In genomic region chr3:129183569-129184395, GRCh38 we compare ENCODE assay signal across 8 cellular contexts. TPM values are rescaled to one million over a fixed set of nuclear protein-coding genes. Genes with fewer than 3 reads are reported as not detected.
A peak's percentile ranks its signal among the peaks of the same experiment; 100 is the strongest.
DNase-seq lines count a peak whose midpoint lies in the region; ATAC-seq and TF ChIP-seq lines count a peak whose summit lies in the region.

Gene CNBP, minus strand, starts transcription at chr3:129183896. Its CDS starts 12,139 bp downstream, at chr3:129171757.

- peak in 1 of 2 experiments; percentile 20; a peak in 1 of 4 replicates for TF ChIP-seq EP300 in SK-N-SH (IDR thresholded peaks at IDR 0.05; ENCODE audit: borderline replicate concordance in 1 of 2, low read depth in 1 of 2, low read length in 1 of 2)

- CTCF ChIA-PET in SK-N-SH (lab: Yijun Ruan, JAX) = interaction anchor here (3.2 kb wide), 1 partner anchor 62 kb away, joined by 17 read pairs; no protein-coding TSS in a partner anchor

- peak; percentile 95 for ATAC-seq in HG02588 (IDR thresholded peaks at IDR 0.05; ENCODE audit: unreplicated experiment)

- no peaks in the 10 kb centered on the region for H3K9me3 ChIP-seq in SK-N-SH

- H3F3A ChIP-seq in SK-N-SH (replicated peaks; ENCODE audit: insufficient read depth) = peaks cover 13% of the 10 kb centered on the region

- H3K9ac ChIP-seq in SK-N-SH = peak within 1 kb of the TSS; percentile 98

- peak within 1 kb of the TSS; percentile 87 for H2AFZ ChIP-seq in SK-N-SH (ENCODE audit: low read depth)

- no peaks in the 10 kb centered on the region for H3K27me3 ChIP-seq in SK-N-SH (ENCODE audit: insufficient read depth)

- peaks cover 12 to 20% of the 10 kb centered on the region in 2 experiments for H3K36me3 ChIP-seq in SK-N-SH (replicated peaks in 1 of 2; ENCODE audit: control insufficient read depth in 1 of 2, insufficient read depth in 2 of 2, low read length in 1 of 2)

- H4K20me1 ChIP-seq in SK-N-SH (ENCODE audit: insufficient read depth) = peaks cover 42% of the 10 kb centered on the region

- H3K4me3 ChIP-seq in GM08714 (ENCODE audit: low read length) (peak within 1 kb of the TSS; percentile 92), SK-N-SH (ENCODE audit: low read depth in 2 of 2, low read length in 1 of 2) (peak within 1 kb of the TSS; percentile 83 to 87)

- H3K79me2 ChIP-seq in SK-N-SH (ENCODE audit: insufficient read depth) = peaks cover 75% of the 10 kb centered on the region

- H3K9me2 ChIP-seq in SK-N-SH = no peaks in the 10 kb centered on the region

- no peak for TF ChIP-seq CTCF in SK-N-SH (IDR thresholded peaks at IDR 0.05)

- no peak for TF ChIP-seq RAD21 in SK-N-SH (IDR thresholded peaks at IDR 0.05; ENCODE audit: low read length)

- DNase-seq in NCI-H1092 (lab: John Stamatoyannopoulos, UW) (peak; percentile 92), SK-N-SH (peak; percentile 98), germinal center (ENCODE audit: low spot score) (peak; percentile 99), nucleus accumbens (lab: John Stamatoyannopoulos, UW) (peak in 55 of 56 donors; percentile 51 to 96 (median 87)), superior temporal gyrus (ENCODE audit: extremely low spot score) (peak; percentile 96)
- peak; percentile 94 for DNase-seq in activated naive CD4-positive, alpha-beta T cell treated with anti-CD3 and anti-CD28 coated beads, Interleukin-2, amount 50 U/mL, for 16 hours

- H3K4me1 ChIP-seq in SK-N-SH (ENCODE audit: control insufficient read depth in 1 of 2, insufficient read depth in 2 of 2, low read depth in 1 of 2, low read length in 1 of 2) = peaks cover 6 to 20% of the 10 kb centered on the region in 2 experiments; a peak in 3 of 4 replicates

- POLR2A ChIA-PET in SK-N-SH (lab: Yijun Ruan, JAX) = interaction anchor here (0.6 to 1.1 kb wide), 4 partner anchors 22 to 132 kb away, joined by 3 to 4 read pairs (median 4); partner anchors contain the start of gene COPG1

- peak within 1 kb of the TSS; percentile 90 for H3K4me2 ChIP-seq in SK-N-SH

- peak within 1 kb of the TSS; percentile 89 to 92 for H3K27ac ChIP-seq in SK-N-SH (ENCODE audit: low read depth in 2 of 2, low read length in 1 of 2)

- WGBS in SK-N-SH (ENCODE audit: low lambda C conversion rate) = 0% methylated on average over 26 of the region's 83 CpGs

TF ChIP-seq in SK-N-SH, 30 proteins besides CTCF, POLR2A, EP300 and RAD21 (continues in another document):
- TF ChIP-seq NFIC (IDR thresholded peaks at IDR 0.05; ENCODE audit: borderline replicate concordance) = no peak
- TF ChIP-seq, protein P1, sequence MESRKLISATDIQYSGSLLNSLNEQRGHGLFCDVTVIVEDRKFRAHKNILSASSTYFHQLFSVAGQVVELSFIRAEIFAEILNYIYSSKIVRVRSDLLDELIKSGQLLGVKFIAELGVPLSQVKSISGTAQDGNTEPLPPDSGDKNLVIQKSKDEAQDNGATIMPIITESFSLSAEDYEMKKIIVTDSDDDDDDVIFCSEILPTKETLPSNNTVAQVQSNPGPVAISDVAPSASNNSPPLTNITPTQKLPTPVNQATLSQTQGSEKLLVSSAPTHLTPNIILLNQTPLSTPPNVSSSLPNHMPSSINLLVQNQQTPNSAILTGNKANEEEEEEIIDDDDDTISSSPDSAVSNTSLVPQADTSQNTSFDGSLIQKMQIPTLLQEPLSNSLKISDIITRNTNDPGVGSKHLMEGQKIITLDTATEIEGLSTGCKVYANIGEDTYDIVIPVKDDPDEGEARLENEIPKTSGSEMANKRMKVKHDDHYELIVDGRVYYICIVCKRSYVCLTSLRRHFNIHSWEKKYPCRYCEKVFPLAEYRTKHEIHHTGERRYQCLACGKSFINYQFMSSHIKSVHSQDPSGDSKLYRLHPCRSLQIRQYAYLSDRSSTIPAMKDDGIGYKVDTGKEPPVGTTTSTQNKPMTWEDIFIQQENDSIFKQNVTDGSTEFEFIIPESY (IDR thresholded peaks at IDR 0.05; ENCODE audit: borderline replicate concordance, low read depth) = no peak
- no peak for TF ChIP-seq EZH2phosphoT487 (IDR thresholded peaks at IDR 0.05; ENCODE audit: borderline replicate concordance, low read depth)
- TF ChIP-seq GATA2 (CRISPR knock-in tag; IDR thresholded peaks at IDR 0.05) = no peak; the same call in 1 of the 2 replicates
- no peak for TF ChIP-seq USF2 (IDR thresholded peaks at IDR 0.05; ENCODE audit: borderline replicate concordance, low read depth, low read length)
- TF ChIP-seq FOXM1 (IDR thresholded peaks at IDR 0.05; ENCODE audit: low read depth) = 0 out of 2 replicates have a peak, but pooled peaks have one; percentile 40
- no peak for TF ChIP-seq RXRA (IDR thresholded peaks at IDR 0.05; ENCODE audit: borderline replicate concordance, low read depth)
- peak; percentile 66; the same call in 1 of the 2 replicates for TF ChIP-seq SIN3A (IDR thresholded peaks at IDR 0.05; ENCODE audit: borderline replicate concordance, low read depth, low read length)
- TF ChIP-seq MAX (IDR thresholded peaks at IDR 0.05; ENCODE audit: low read depth) = peak; percentile 88
- no peak for TF ChIP-seq REST (IDR thresholded peaks at IDR 0.05; ENCODE audit: low read depth, low read length)
- TF ChIP-seq TCF12 (IDR thresholded peaks at IDR 0.05) = no peak
- TF ChIP-seq POLR2AphosphoS5 (IDR thresholded peaks at IDR 0.05; ENCODE audit: low read depth, low read length) = peak; percentile 98
- TF ChIP-seq FOSL2 (IDR thresholded peaks at IDR 0.05; ENCODE audit: borderline replicate concordance, low read depth) = no peak
- peak; percentile 25; the same call in 1 of the 2 replicates for TF ChIP-seq TEAD4 (IDR thresholded peaks at IDR 0.05; ENCODE audit: borderline replicate concordance, insufficient read depth)
- TF ChIP-seq, protein P2, sequence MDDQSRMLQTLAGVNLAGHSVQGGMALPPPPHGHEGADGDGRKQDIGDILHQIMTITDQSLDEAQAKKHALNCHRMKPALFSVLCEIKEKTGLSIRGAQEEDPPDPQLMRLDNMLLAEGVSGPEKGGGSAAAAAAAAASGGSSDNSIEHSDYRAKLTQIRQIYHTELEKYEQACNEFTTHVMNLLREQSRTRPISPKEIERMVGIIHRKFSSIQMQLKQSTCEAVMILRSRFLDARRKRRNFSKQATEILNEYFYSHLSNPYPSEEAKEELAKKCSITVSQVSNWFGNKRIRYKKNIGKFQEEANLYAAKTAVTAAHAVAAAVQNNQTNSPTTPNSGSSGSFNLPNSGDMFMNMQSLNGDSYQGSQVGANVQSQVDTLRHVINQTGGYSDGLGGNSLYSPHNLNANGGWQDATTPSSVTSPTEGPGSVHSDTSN (IDR thresholded peaks at IDR 0.05) = no peak
- TF ChIP-seq, protein P3, sequence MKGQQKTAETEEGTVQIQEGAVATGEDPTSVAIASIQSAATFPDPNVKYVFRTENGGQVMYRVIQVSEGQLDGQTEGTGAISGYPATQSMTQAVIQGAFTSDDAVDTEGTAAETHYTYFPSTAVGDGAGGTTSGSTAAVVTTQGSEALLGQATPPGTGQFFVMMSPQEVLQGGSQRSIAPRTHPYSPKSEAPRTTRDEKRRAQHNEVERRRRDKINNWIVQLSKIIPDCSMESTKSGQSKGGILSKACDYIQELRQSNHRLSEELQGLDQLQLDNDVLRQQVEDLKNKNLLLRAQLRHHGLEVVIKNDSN (IDR thresholded peaks at IDR 0.05; ENCODE audit: borderline replicate concordance, low read depth) = no peak
- TF ChIP-seq NRF1 (IDR thresholded peaks at IDR 0.05; ENCODE audit: low read depth, low read length) = peak; percentile 68
- TF ChIP-seq TAF1 (IDR thresholded peaks at IDR 0.05; ENCODE audit: borderline replicate concordance, low read depth, low read length) = peak; percentile 91
- peak; percentile 19; the same call in 1 of the 2 replicates for TF ChIP-seq GABPA (IDR thresholded peaks at IDR 0.05; ENCODE audit: low read depth)
- no peak for TF ChIP-seq JUND (IDR thresholded peaks at IDR 0.05)

RNA-seq across cellular contexts. Expression of gene CNBP, which starts in this region (rescaled TPM):
- 240 and 279 TPM in 2 replicates for polyA plus RNA-seq in SK-N-SH (2012; rRNA removed)
- 305 and 321 TPM in 2 replicates for polyA plus RNA-seq in SK-N-SH (2012; cell fraction: cytosol; rRNA removed)
- polyA plus RNA-seq in SK-N-SH (2012; cell fraction: nucleus; rRNA removed) = 94.3 and 162 TPM in 2 replicates

Comparison
In these comparisons a context has a peak if more than half of its experiments do, and no peak if none do; other contexts are left out.
1. Peak in every context shown above with its lines: DNase-seq, ATAC-seq, H3K4me3 ChIP-seq and H3K27ac ChIP-seq.